8 cellular contexts compared by ENCODE assay signal in genomic region chr14:93073833-93074769, GRCh38. TPM values are rescaled to one million over a fixed set of nuclear protein-coding genes. Genes with fewer than 3 reads are reported as not detected.
A peak's percentile ranks its signal among the peaks of the same experiment; 100 is the strongest.
DNase-seq lines count a peak whose midpoint lies in the region; ATAC-seq and TF ChIP-seq lines count a peak whose summit lies in the region.

No MANE protein-coding gene starts in this region.

- peak overlapping the region; percentile 10 to 93 (median 66) for H3K4me3 Mint-ChIP-seq in IgD-negative memory B cell
- H3K4me3 Mint-ChIP-seq in naive thymus-derived CD4-positive, alpha-beta T cell = peak overlapping the region; percentile 26 to 72 (median 59)

- peaks cover 17% of the 10 kb centered on the region for H3K4me1 ChIP-seq in DOHH2 (ENCODE audit: control insufficient read depth, low read length)
- H3K4me1 ChIP-seq in colonic mucosa = peaks cover 11% of the 10 kb centered on the region
- H3K4me1 ChIP-seq in naive thymus-derived CD4-positive, alpha-beta T cell (ENCODE audit: control insufficient read depth in 2 of 2, insufficient read depth in 2 of 2, low read length in 2 of 2) = peaks cover 0 to 4% of the 10 kb centered on the region in 2 donors

- CTCF ChIA-PET in naive thymus-derived CD4-positive, alpha-beta T cell (lab: Charles Lee) = no interaction called here

- H3K27me3 Mint-ChIP-seq in IgD-negative memory B cell = no peaks in the 10 kb centered on the region
- H3K27me3 Mint-ChIP-seq in naive thymus-derived CD4-positive, alpha-beta T cell = no peaks in the 10 kb centered on the region

- intact Hi-C loops in colonic mucosa (cut with DNase I) = no loop called here
- intact Hi-C loops in naive thymus-derived CD4-positive, alpha-beta T cell (cut with micrococcal nuclease) = no loop called here

- TF ChIP-seq CTCF in DOHH2 (IDR thresholded peaks at IDR 0.05; ENCODE audit: low read depth, low read length, poor library complexity, severe bottlenecking) = no peak
- no peak for TF ChIP-seq CTCF in colonic mucosa (IDR thresholded peaks at IDR 0.05)

- H3K27me3 ChIP-seq in DOHH2 (ENCODE audit: control insufficient read depth, low read length) = no peaks in the 10 kb centered on the region
- no peaks in the 10 kb centered on the region for H3K27me3 ChIP-seq in colonic mucosa
- no peaks in the 10 kb centered on the region for H3K27me3 ChIP-seq in naive thymus-derived CD4-positive, alpha-beta T cell (ENCODE audit: control insufficient read depth in 2 of 2, insufficient read depth in 2 of 2, low read length in 2 of 2)

- peak overlapping the region; percentile 55 to 95 (median 93) for H3K27ac Mint-ChIP-seq in IgD-negative memory B cell
- H3K27ac Mint-ChIP-seq in naive thymus-derived CD4-positive, alpha-beta T cell = peak overlapping the region in 5 of 9 donors; percentile 38 to 66 (median 53)

- H3K9me3 ChIP-seq in DOHH2 (ENCODE audit: control insufficient read depth, insufficient read depth, low read length) (no peaks in the 10 kb centered on the region), colonic mucosa (no peaks in the 10 kb centered on the region)
- H3K9me3 ChIP-seq in naive thymus-derived CD4-positive, alpha-beta T cell (ENCODE audit: control insufficient read depth in 2 of 3, low read length in 3 of 3) = no peaks in the 10 kb centered on the region

- no peaks in the 10 kb centered on the region for H3K9me2 ChIP-seq in DOHH2 (replicated peaks; ENCODE audit: control insufficient read depth, low read length)

- DNase-seq in colonic mucosa (no peak), A172 (ENCODE audit: low spot score) (no peak), NCI-H2029 treated with DMSO at 0.1 percent for 48 hours (lab: John Stamatoyannopoulos, UW) (no peak)
- peak in 1 of 9 donors; percentile 15 for DNase-seq in naive thymus-derived CD4-positive, alpha-beta T cell
- DNase-seq in stimulated activated CD4-positive, alpha-beta T cell treated with anti-CD3 and anti-CD28 coated beads, Interleukin-15, amount 100 ng/mL, for 24 hours = no peak

- H3K36me3 ChIP-seq in DOHH2 (ENCODE audit: control insufficient read depth, low read length) (no peaks in the 10 kb centered on the region), colonic mucosa (no peaks in the 10 kb centered on the region)
- no peaks in the 10 kb centered on the region for H3K36me3 ChIP-seq in naive thymus-derived CD4-positive, alpha-beta T cell (ENCODE audit: control insufficient read depth in 2 of 3, insufficient read depth in 3 of 3, low read length in 3 of 3)

- H3K27ac ChIP-seq in DOHH2 (ENCODE audit: low read depth, low read length) (no peak overlapping the region), colonic mucosa (peak overlapping the region; percentile 66)
- no peak overlapping the region for H3K27ac ChIP-seq in naive thymus-derived CD4-positive, alpha-beta T cell (ENCODE audit: low read depth, low read length)

- POLR2A ChIA-PET in naive thymus-derived CD4-positive, alpha-beta T cell (lab: Charles Lee) = no interaction called here

- no peaks in the 10 kb centered on the region for H3F3A ChIP-seq in DOHH2 (ENCODE audit: control insufficient read depth, insufficient read depth)

- peak overlapping the region; percentile 32 for H3K4me2 ChIP-seq in DOHH2 (ENCODE audit: low read length)

- H3K79me2 ChIP-seq in DOHH2 (ENCODE audit: control insufficient read depth, low read length) = no peaks in the 10 kb centered on the region

- ATAC-seq in naive thymus-derived CD4-positive, alpha-beta T cell = peak; percentile 74
- no peak for ATAC-seq in HG02763 (IDR thresholded peaks at IDR 0.05; ENCODE audit: unreplicated experiment)

- peaks cover 7% of the 10 kb centered on the region for H3K36me3 Mint-ChIP-seq in IgD-negative memory B cell
- H3K36me3 Mint-ChIP-seq in naive thymus-derived CD4-positive, alpha-beta T cell = peaks cover 0 to 13% (median 0%) of the 10 kb centered on the region in 5 donors

- H3K4me1 Mint-ChIP-seq in IgD-negative memory B cell = peaks cover 27 to 41% (median 39%) of the 10 kb centered on the region in 3 donors
- peaks cover 24 to 56% (median 34%) of the 10 kb centered on the region in 7 donors for H3K4me1 Mint-ChIP-seq in naive thymus-derived CD4-positive, alpha-beta T cell

- no peaks in the 10 kb centered on the region for H3K9me3 Mint-ChIP-seq in IgD-negative memory B cell
- no peaks in the 10 kb centered on the region for H3K9me3 Mint-ChIP-seq in naive thymus-derived CD4-positive, alpha-beta T cell

- peak overlapping the region; percentile 2; the same call in 1 of the 2 replicates for H3K4me3 ChIP-seq in DOHH2 (ENCODE audit: low read length)
- H3K4me3 ChIP-seq in colonic mucosa = no peak overlapping the region
- no peak overlapping the region for H3K4me3 ChIP-seq in naive thymus-derived CD4-positive, alpha-beta T cell (ENCODE audit: low read length)

- no peaks in the 10 kb centered on the region for H4K20me1 ChIP-seq in DOHH2 (ENCODE audit: control insufficient read depth, insufficient read depth, low read depth, low read length)

- peak overlapping the region; percentile 13 to 66 for H3K9ac ChIP-seq in colonic mucosa (ENCODE audit: low read depth in 2 of 2, low read length in 2 of 2)

RNA-seq across cellular contexts. Expression of gene ITPK1, which starts 41.6 kb away (rescaled TPM):
- polyA plus RNA-seq in IgD-negative memory B cell = 43.1 TPM
- 100 to 1,000 TPM; 118 to 134 TPM for total RNA-seq in colonic mucosa
- 10 to 100 TPM; 19.6 to 71.8 (median 27.4) TPM for total RNA-seq in naive thymus-derived CD4-positive, alpha-beta T cell
- polyA plus RNA-seq in naive thymus-derived CD4-positive, alpha-beta T cell = 10 to 100 TPM; 10.2 to 16.8 TPM
- total RNA-seq in A172 (2014; rRNA removed; shearing (Covaris generic)) = 9.2 and 12.7 TPM in 2 replicates
